24 cellular contexts compared by ENCODE assay signal in the genomic region with DNA sequence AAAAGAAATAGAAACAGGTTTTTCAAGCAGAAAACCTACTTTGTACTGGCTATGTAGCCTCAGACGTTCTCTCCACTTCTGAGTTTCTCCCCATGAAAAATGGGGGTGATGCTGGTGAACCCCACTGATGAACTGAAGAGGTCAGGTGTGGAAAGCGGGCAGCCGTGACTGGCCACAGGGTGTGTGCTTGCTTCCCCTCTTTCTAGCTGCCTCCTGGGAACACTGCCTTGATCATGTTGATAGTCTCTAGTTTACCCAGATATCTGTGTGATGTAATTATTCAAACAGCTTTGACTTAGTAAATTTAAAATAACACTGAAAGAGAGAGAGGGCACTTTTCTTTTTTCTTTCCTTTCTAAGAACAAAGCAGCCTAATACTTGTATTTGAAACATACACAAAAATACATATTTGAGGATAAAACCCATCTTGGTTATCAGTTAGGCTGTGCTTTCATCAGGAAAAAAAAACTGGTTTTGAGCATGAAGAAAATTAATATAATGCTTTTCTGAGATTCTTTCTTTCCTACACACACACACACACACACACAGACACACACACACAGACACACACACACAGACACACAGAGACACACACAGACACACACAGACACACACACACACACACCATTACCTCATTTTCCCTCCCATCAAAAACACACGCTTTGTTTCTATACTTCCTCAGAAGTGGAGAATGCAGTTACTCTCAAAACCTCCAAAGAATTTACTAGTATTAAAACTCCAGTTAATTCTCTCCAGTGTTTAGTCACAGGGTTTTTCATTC.
A peak's percentile ranks its signal among the peaks of the same experiment; 100 is the strongest.
DNase-seq lines count a peak whose midpoint lies in the region; ATAC-seq, FAIRE-seq and TF ChIP-seq lines count a peak whose summit lies in the region.
"Had no signal": no experiment of that assay in that cellular context is flagged by ENCODE, and none has a peak within 500 bp of the region (broad histone marks: within the 10 kb centered on the region; RNA-seq: fewer than 3 reads in every experiment).

No MANE protein-coding gene starts in this region.

- DNase-seq in SK-N-SH = peak; percentile 9
- DNase-seq in H1 (ENCODE audit: low read depth in 1 of 2, low spot score in 2 of 2) = no peak
- DNase-seq in nephron progenitor cell = no peak
- DNase-seq in activated CD8-positive, alpha-beta T cell treated with anti-CD3 and anti-CD28 coated beads, Interleukin-2, amount 10 ng/mL, durations not matched to agents 7 days and 5 days = no peak
- DNase-seq in natural killer cell treated with Interleukin-12 subunit alpha and Interleukin-12 subunit beta and Interleukin-15 and Interleukin-18, amount 100 ng/mL, for 72 hours (ENCODE audit: low spot score) = no peak
- DNase-seq: 8988T; activated CD4-positive, alpha-beta T cell treated with anti-CD3 and anti-CD28 coated beads, Interleukin-2, amount 50 U/mL, for 1 hour; activated CD8-positive, alpha-beta memory T cell treated with anti-CD3 and anti-CD28 coated beads, Interleukin-2, amount 50 U/mL, for 4 hours; activated naive CD8-positive, alpha-beta T cell treated with anti-CD3 and anti-CD28 coated beads, Interleukin-2, amount 10 ng/mL, durations not matched to agents 7 days and 5 days; CD8-positive, alpha-beta T cell; DMS79; head of caudate nucleus; mammary epithelial cell; naive B cell; NCI-H1048; NCI-H187; NCI-H69; stimulated activated naive CD8-positive, alpha-beta T cell treated with anti-CD3 and anti-CD28 coated beads, Interleukin-15, amount 100 ng/mL, for 72 hours; T-helper 9 cell; tibial artery had no signal

- POLR2A ChIA-PET in SK-N-SH (lab: Yijun Ruan, JAX) = no interaction called here
- POLR2A ChIA-PET in H1 (lab: Charles Lee; ENCODE audit: partially characterized antibody) = interaction anchor here (0.8 to 1.1 kb wide), 3 partner anchors 13 to 156 kb away, joined by 3 to 4 read pairs (median 4); no protein-coding TSS in a partner anchor
- POLR2A ChIA-PET in activated CD8-positive, alpha-beta T cell treated with anti-CD3 and anti-CD28 coated beads, Interleukin-2, amount 10 ng/mL, durations not matched to agents 7 days and 5 days (lab: Charles Lee) = interaction anchor here (0.7 kb wide), 1 partner anchor 58 kb away, joined by 3 read pairs; no protein-coding TSS in a partner anchor

- H3K79me1 ChIP-seq in H1 (ENCODE audit: low read depth, low read length) = no peaks in the 10 kb centered on the region; the same call in 1 of the 2 replicates

- H2BK12ac ChIP-seq in H1 (ENCODE audit: low read depth, low read length) = no peak overlapping the region

- H2AK5ac ChIP-seq in H1 (ENCODE audit: low read depth, low read length) = no peak overlapping the region

- H3K36me3 ChIP-seq in SK-N-SH (replicated peaks in 1 of 2; ENCODE audit: control insufficient read depth in 1 of 2, insufficient read depth in 2 of 2, low read length in 1 of 2) (no peaks in the 10 kb centered on the region), H1 (ENCODE audit: control insufficient read depth in 2 of 4, insufficient read depth in 4 of 4, low read length in 3 of 4) (no peaks in the 10 kb centered on the region; a peak in 1 of 8 replicates)
- H3K36me3 ChIP-seq: tibial artery had no signal

- no peaks in the 10 kb centered on the region for H4K20me1 ChIP-seq in SK-N-SH (ENCODE audit: insufficient read depth)
- no peaks in the 10 kb centered on the region for H4K20me1 ChIP-seq in H1 (replicated peaks in 1 of 2; ENCODE audit: control insufficient read depth in 1 of 2, insufficient read depth in 2 of 2, low read length in 2 of 2)

- H3K14ac ChIP-seq in H1 (ENCODE audit: insufficient read length) = no peak overlapping the region

- H3K27me3 ChIP-seq in SK-N-SH (ENCODE audit: insufficient read depth) = no peaks in the 10 kb centered on the region
- H3K27me3 ChIP-seq in H1 (replicated peaks in 1 of 4; ENCODE audit: control insufficient read depth in 3 of 4, extremely low read depth in 1 of 4, insufficient read depth in 3 of 4, low read length in 3 of 4) = no peaks in the 10 kb centered on the region
- H3K27me3 ChIP-seq: tibial artery had no signal

- TF ChIP-seq POLR2A in H1 (IDR thresholded peaks at IDR 0.05; ENCODE audit: control extremely low read depth in 1 of 2, low read depth in 2 of 2, low read length in 2 of 2) = no peak

- H3K4ac ChIP-seq in H1 (replicated peaks; ENCODE audit: insufficient read length, low read depth, low read length) = no peak overlapping the region

- no peak overlapping the region for H4K91ac ChIP-seq in H1 (replicated peaks; ENCODE audit: insufficient read length, low read length)

- H3K9me3 ChIP-seq in SK-N-SH (no peaks in the 10 kb centered on the region), H1 (ENCODE audit: insufficient read depth in 2 of 2, low read depth in 1 of 2, low read length in 1 of 2) (no peaks in the 10 kb centered on the region)
- H3K9me3 ChIP-seq: tibial artery had no signal

- no peak overlapping the region for H3K18ac ChIP-seq in H1 (ENCODE audit: extremely low read depth, low read length)

- H3K56ac ChIP-seq in H1 (replicated peaks; ENCODE audit: insufficient read length, low read depth, low read length) = no peak overlapping the region

- CTCF ChIA-PET in SK-N-SH (lab: Yijun Ruan, JAX) = interaction anchor here (1.9 kb wide), 1 partner anchor 32 kb away, joined by 5 read pairs; no protein-coding TSS in a partner anchor
- CTCF ChIA-PET in H1 (lab: Charles Lee; ENCODE audit: partially characterized antibody) = no interaction called here
- CTCF ChIA-PET in activated CD8-positive, alpha-beta T cell treated with anti-CD3 and anti-CD28 coated beads, Interleukin-2, amount 10 ng/mL, durations not matched to agents 7 days and 5 days (lab: Charles Lee) = no interaction called here

- no peak overlapping the region for H2AFZ ChIP-seq in SK-N-SH (ENCODE audit: low read depth)
- no peak overlapping the region for H2AFZ ChIP-seq in H1 (ENCODE audit: low read length)

- H3K9me3 Mint-ChIP-seq in nephron progenitor cell = peaks cover 3% of the 10 kb centered on the region
- no peaks in the 10 kb centered on the region for H3K9me3 Mint-ChIP-seq in activated CD8-positive, alpha-beta T cell treated with anti-CD3 and anti-CD28 coated beads, Interleukin-2, amount 10 ng/mL, durations not matched to agents 7 days and 5 days (ENCODE audit: insufficient read depth)
- H3K9me3 Mint-ChIP-seq in natural killer cell treated with Interleukin-12 subunit alpha and Interleukin-12 subunit beta and Interleukin-15 and Interleukin-18, amount 100 ng/mL, for 72 hours = peaks cover 2% of the 10 kb centered on the region
- H3K9me3 Mint-ChIP-seq: activated naive CD8-positive, alpha-beta T cell treated with anti-CD3 and anti-CD28 coated beads, Interleukin-2, amount 10 ng/mL, durations not matched to agents 7 days and 5 days; CD8-positive, alpha-beta T cell; naive B cell; stimulated activated naive CD8-positive, alpha-beta T cell treated with anti-CD3 and anti-CD28 coated beads, Interleukin-15, amount 100 ng/mL, for 72 hours had no signal

- H2BK120ac ChIP-seq in H1 (replicated peaks; ENCODE audit: low read depth, low read length) = no peak overlapping the region

- peak overlapping the region; percentile 73 for H3K27ac Mint-ChIP-seq in nephron progenitor cell
- H3K27ac Mint-ChIP-seq in activated CD8-positive, alpha-beta T cell treated with anti-CD3 and anti-CD28 coated beads, Interleukin-2, amount 10 ng/mL, durations not matched to agents 7 days and 5 days = no peak overlapping the region
- no peak overlapping the region for H3K27ac Mint-ChIP-seq in natural killer cell treated with Interleukin-12 subunit alpha and Interleukin-12 subunit beta and Interleukin-15 and Interleukin-18, amount 100 ng/mL, for 72 hours
- H3K27ac Mint-ChIP-seq: activated naive CD8-positive, alpha-beta T cell treated with anti-CD3 and anti-CD28 coated beads, Interleukin-2, amount 10 ng/mL, durations not matched to agents 7 days and 5 days; activated T-helper 17 cell treated with anti-CD3 and anti-CD28 coated beads, Interleukin-2, amount 50 U/mL, for 72 hours; CD8-positive, alpha-beta T cell had no signal

- peaks cover 11% of the 10 kb centered on the region for H3K4me1 Mint-ChIP-seq in nephron progenitor cell
- no peaks in the 10 kb centered on the region for H3K4me1 Mint-ChIP-seq in activated CD8-positive, alpha-beta T cell treated with anti-CD3 and anti-CD28 coated beads, Interleukin-2, amount 10 ng/mL, durations not matched to agents 7 days and 5 days (ENCODE audit: low read depth)
- no peaks in the 10 kb centered on the region for H3K4me1 Mint-ChIP-seq in natural killer cell treated with Interleukin-12 subunit alpha and Interleukin-12 subunit beta and Interleukin-15 and Interleukin-18, amount 100 ng/mL, for 72 hours (ENCODE audit: low read depth in 2 of 2)
- H3K4me1 Mint-ChIP-seq: activated naive CD8-positive, alpha-beta T cell treated with anti-CD3 and anti-CD28 coated beads, Interleukin-2, amount 10 ng/mL, durations not matched to agents 7 days and 5 days; activated T-helper 17 cell treated with anti-CD3 and anti-CD28 coated beads, Interleukin-2, amount 50 U/mL, for 72 hours; stimulated activated naive CD8-positive, alpha-beta T cell treated with anti-CD3 and anti-CD28 coated beads, Interleukin-15, amount 100 ng/mL, for 72 hours had no signal

- H2BK5ac ChIP-seq in H1 (ENCODE audit: low read depth, low read length) = no peak overlapping the region

- no peak for ATAC-seq in SK-N-SH treated with all-trans-retinoic acid at 6 μM for 48 hours
- no peak for ATAC-seq in activated CD8-positive, alpha-beta T cell treated with anti-CD3 and anti-CD28 coated beads, Interleukin-2, amount 10 ng/mL, durations not matched to agents 7 days and 5 days
- ATAC-seq in HG03521 (IDR thresholded peaks at IDR 0.05; ENCODE audit: unreplicated experiment) = no peak
- ATAC-seq in natural killer cell treated with Interleukin-12 subunit alpha and Interleukin-12 subunit beta and Interleukin-15 and Interleukin-18, amount 100 ng/mL, for 72 hours = no peak
- no peak for ATAC-seq in HG02588 (IDR thresholded peaks at IDR 0.05; ENCODE audit: unreplicated experiment)
- ATAC-seq: activated T-helper 17 cell treated with anti-CD3 and anti-CD28 coated beads, Interleukin-2, amount 50 U/mL, for 72 hours; CD8-positive, alpha-beta T cell; stimulated activated naive CD8-positive, alpha-beta T cell treated with anti-CD3 and anti-CD28 coated beads, Interleukin-15, amount 100 ng/mL, for 72 hours had no signal

- no peaks in the 10 kb centered on the region for H3K36me3 Mint-ChIP-seq in nephron progenitor cell (ENCODE audit: low read depth)
- H3K36me3 Mint-ChIP-seq in activated CD8-positive, alpha-beta T cell treated with anti-CD3 and anti-CD28 coated beads, Interleukin-2, amount 10 ng/mL, durations not matched to agents 7 days and 5 days (ENCODE audit: low read depth) = no peaks in the 10 kb centered on the region
- H3K36me3 Mint-ChIP-seq in natural killer cell treated with Interleukin-12 subunit alpha and Interleukin-12 subunit beta and Interleukin-15 and Interleukin-18, amount 100 ng/mL, for 72 hours = no peaks in the 10 kb centered on the region
- H3K36me3 Mint-ChIP-seq: activated naive CD8-positive, alpha-beta T cell treated with anti-CD3 and anti-CD28 coated beads, Interleukin-2, amount 10 ng/mL, durations not matched to agents 7 days and 5 days; CD8-positive, alpha-beta T cell had no signal

- no peaks in the 10 kb centered on the region for H3K27me3 Mint-ChIP-seq in nephron progenitor cell (ENCODE audit: low read depth, poor library complexity)
- H3K27me3 Mint-ChIP-seq in activated CD8-positive, alpha-beta T cell treated with anti-CD3 and anti-CD28 coated beads, Interleukin-2, amount 10 ng/mL, durations not matched to agents 7 days and 5 days (ENCODE audit: low read depth) = no peaks in the 10 kb centered on the region
- no peaks in the 10 kb centered on the region for H3K27me3 Mint-ChIP-seq in natural killer cell treated with Interleukin-12 subunit alpha and Interleukin-12 subunit beta and Interleukin-15 and Interleukin-18, amount 100 ng/mL, for 72 hours
- H3K27me3 Mint-ChIP-seq: activated naive CD8-positive, alpha-beta T cell treated with anti-CD3 and anti-CD28 coated beads, Interleukin-2, amount 10 ng/mL, durations not matched to agents 7 days and 5 days; activated T-helper 17 cell treated with anti-CD3 and anti-CD28 coated beads, Interleukin-2, amount 50 U/mL, for 72 hours; naive B cell; stimulated activated naive CD8-positive, alpha-beta T cell treated with anti-CD3 and anti-CD28 coated beads, Interleukin-15, amount 100 ng/mL, for 72 hours had no signal

- H2BK20ac ChIP-seq in H1 (ENCODE audit: low read length) = no peak overlapping the region

- TF ChIP-seq EP300 in SK-N-SH (IDR thresholded peaks at IDR 0.05; ENCODE audit: borderline replicate concordance in 1 of 2, low read depth in 1 of 2, low read length in 1 of 2) (no peak), H1 (IDR thresholded peaks at IDR 0.05; ENCODE audit: borderline replicate concordance in 1 of 2, low read depth in 2 of 2, low read length in 2 of 2) (no peak)

- peaks cover 1% of the 10 kb centered on the region; the same call in 1 of the 2 replicates for H3K23me2 ChIP-seq in H1 (ENCODE audit: low read depth, low read length)

- H3K4me3 ChIP-seq in SK-N-SH (ENCODE audit: low read depth in 2 of 2, low read length in 1 of 2) (no peak overlapping the region), H1 (ENCODE audit: extremely low read depth in 1 of 4, insufficient read depth in 2 of 4, low read depth in 3 of 4, low read length in 4 of 4) (no peak overlapping the region)

- no peaks in the 10 kb centered on the region for H3K9me2 ChIP-seq in SK-N-SH

- no peaks in the 10 kb centered on the region for H3K79me2 ChIP-seq in SK-N-SH (ENCODE audit: insufficient read depth)
- no peaks in the 10 kb centered on the region for H3K79me2 ChIP-seq in H1 (ENCODE audit: control insufficient read depth in 1 of 2, insufficient read depth in 2 of 2, low read length in 2 of 2)

- no peak overlapping the region for H4K8ac ChIP-seq in H1 (ENCODE audit: extremely low read depth, insufficient read depth, low read length)

- no peak overlapping the region for H2BK15ac ChIP-seq in H1 (ENCODE audit: low read length)

- no peak overlapping the region for H3K23ac ChIP-seq in H1 (ENCODE audit: insufficient read length)

- H3K27ac ChIP-seq in SK-N-SH (ENCODE audit: low read depth in 2 of 2, low read length in 1 of 2) = no peak overlapping the region
- H3K27ac ChIP-seq in H1 (ENCODE audit: low read depth, low read length) = no peak overlapping the region
- H3K27ac ChIP-seq: tibial artery had no signal

- TF ChIP-seq CTCF in SK-N-SH (IDR thresholded peaks at IDR 0.05) = no peak
- TF ChIP-seq CTCF in H1 (IDR thresholded peaks at IDR 0.05; ENCODE audit: control extremely low read depth in 1 of 3, insufficient read depth in 1 of 3, low read depth in 1 of 3, low read length in 3 of 3) = no peak
- TF ChIP-seq CTCF in nephron progenitor cell (IDR thresholded peaks at IDR 0.05) = no peak

- peaks cover 3% of the 10 kb centered on the region for H3F3A ChIP-seq in SK-N-SH (replicated peaks; ENCODE audit: insufficient read depth)

- H3K9ac ChIP-seq in SK-N-SH = no peak overlapping the region
- no peak overlapping the region for H3K9ac ChIP-seq in H1 (replicated peaks in 1 of 4; ENCODE audit: extremely low read depth in 1 of 4, low read depth in 3 of 4, low read length in 3 of 4)

- no peak overlapping the region for H4K5ac ChIP-seq in H1 (ENCODE audit: insufficient read length, low read depth, low read length)

- H3K4me3 Mint-ChIP-seq in nephron progenitor cell = no peak overlapping the region
- H3K4me3 Mint-ChIP-seq in activated CD8-positive, alpha-beta T cell treated with anti-CD3 and anti-CD28 coated beads, Interleukin-2, amount 10 ng/mL, durations not matched to agents 7 days and 5 days = no peak overlapping the region
- no peak overlapping the region for H3K4me3 Mint-ChIP-seq in natural killer cell treated with Interleukin-12 subunit alpha and Interleukin-12 subunit beta and Interleukin-15 and Interleukin-18, amount 100 ng/mL, for 72 hours
- H3K4me3 Mint-ChIP-seq: activated naive CD8-positive, alpha-beta T cell treated with anti-CD3 and anti-CD28 coated beads, Interleukin-2, amount 10 ng/mL, durations not matched to agents 7 days and 5 days; activated T-helper 17 cell treated with anti-CD3 and anti-CD28 coated beads, Interleukin-2, amount 50 U/mL, for 72 hours; CD8-positive, alpha-beta T cell; naive B cell; stimulated activated naive CD8-positive, alpha-beta T cell treated with anti-CD3 and anti-CD28 coated beads, Interleukin-15, amount 100 ng/mL, for 72 hours had no signal

- TF ChIP-seq RAD21 in SK-N-SH (IDR thresholded peaks at IDR 0.05; ENCODE audit: low read length) (no peak), H1 (IDR thresholded peaks at IDR 0.05 in 1 of 2, conservative IDR thresholded peaks at IDR 0.05 in 1 of 2; ENCODE audit: low read depth in 2 of 2, low read length in 2 of 2) (no peak)

- WGBS in SK-N-SH (ENCODE audit: low lambda C conversion rate) = 64% methylated on average over 4 of the region's 4 CpGs
- 81% methylated on average over 4 of the region's 4 CpGs; no CpG with 5 or more reads in 1 of the 2 experiments for WGBS in H1 (ENCODE audit: extremely low coverage in 1 of 2, insufficient coverage in 1 of 2, insufficient read length in 1 of 2, insufficient replicate concordance in 2 of 2, low coverage in 1 of 2, low lambda C conversion rate in 2 of 2, missing lambda C conversion rate in 1 of 2), 2 experiments

- FAIRE-seq in H1 (lab: Jason Lieb, UNC) = peak; percentile 7

- H3K4me1 ChIP-seq in SK-N-SH (ENCODE audit: control insufficient read depth in 1 of 2, insufficient read depth in 2 of 2, low read depth in 1 of 2, low read length in 1 of 2) (peaks cover 0 to 2% of the 10 kb centered on the region in 2 experiments; a peak in 1 of 4 replicates), H1 (replicated peaks in 1 of 4; ENCODE audit: control insufficient read depth in 3 of 4, insufficient read depth in 4 of 4, low read length in 3 of 4) (peaks cover 0 to 3% (median 0%) of the 10 kb centered on the region in 4 experiments; a peak in 1 of 7 replicates)
- H3K4me1 ChIP-seq: tibial artery had no signal

- H3K4me2 ChIP-seq in SK-N-SH (no peak overlapping the region), H1 (ENCODE audit: insufficient read depth in 1 of 2, low read depth in 2 of 2, low read length in 2 of 2) (no peak overlapping the region)
